In genomic region chr5:124908603-124909451, GRCh38 we compare ENCODE assay signal across 1 cellular context.
A peak's percentile ranks its signal among the peaks of the same experiment; 100 is the strongest.
TF ChIP-seq lines count a peak whose summit lies in the region.

No MANE protein-coding gene starts in this region.

TF ChIP-seq in SK-N-SH, 30 proteins besides CTCF, POLR2A, EP300 and RAD21 (continued from another document):
- TF ChIP-seq TEAD4 (IDR thresholded peaks at IDR 0.05; ENCODE audit: borderline replicate concordance, insufficient read depth): 0 out of 2 replicates have a peak, but pooled peaks have one; percentile 18
- TF ChIP-seq GATA2 (CRISPR knock-in tag; IDR thresholded peaks at IDR 0.05): peak; percentile 97
- TF ChIP-seq NRF1 (IDR thresholded peaks at IDR 0.05; ENCODE audit: low read depth, low read length): no peak
- no peak for TF ChIP-seq USF2 (IDR thresholded peaks at IDR 0.05; ENCODE audit: borderline replicate concordance, low read depth, low read length)
- TF ChIP-seq MXI1 (IDR thresholded peaks at IDR 0.05; ENCODE audit: low read depth, low read length): peak; percentile 34; the same call in 1 of the 2 replicates
- peak; percentile 50 for TF ChIP-seq CHD2 (IDR thresholded peaks at IDR 0.05; ENCODE audit: low read length, partially characterized antibody)
